8 cellular contexts compared by ENCODE assay signal in genomic region chr6:47308674-47309325, GRCh38. TPM values are rescaled to one million over a fixed set of nuclear protein-coding genes. Genes with fewer than 3 reads are reported as not detected.
A peak's percentile ranks its signal among the peaks of the same experiment; 100 is the strongest.
DNase-seq lines count a peak whose midpoint lies in the region; ATAC-seq and TF ChIP-seq lines count a peak whose summit lies in the region.

No MANE protein-coding gene starts in this region.

- H3K36me3 ChIP-seq in BLaER1 treated with 17β-estradiol and CSF1 and Interleukin-3, amounts not matched to agents 10 nM and 100 nM = peaks cover 0 to 8% (median 3%) of the 10 kb centered on the region in 11 experiments; a peak in 9 of 22 replicates
- peaks cover 5% of the 10 kb centered on the region; the same call in 1 of the 2 replicates for H3K36me3 ChIP-seq in HUES48 (ENCODE audit: control insufficient read depth, insufficient read depth, low read length)
- no peaks in the 10 kb centered on the region for H3K36me3 ChIP-seq in osteoblast (ENCODE audit: insufficient read depth, low read length)

- peak overlapping the region; percentile 74 to 94 (median 84) for H3K9ac ChIP-seq in BLaER1 treated with 17β-estradiol and CSF1 and Interleukin-3, amounts not matched to agents 10 nM and 100 nM
- peak overlapping the region; percentile 95 for H3K9ac ChIP-seq in HUES48 (ENCODE audit: low read depth, low read length)

- H3K4me1 ChIP-seq in BLaER1 treated with 17β-estradiol and CSF1 and Interleukin-3, amounts not matched to agents 10 nM and 100 nM = peaks cover 10 to 31% (median 20%) of the 10 kb centered on the region in 10 experiments; a peak in 19 of 20 replicates
- peaks cover 26% of the 10 kb centered on the region for H3K4me1 ChIP-seq in HUES48 (ENCODE audit: control insufficient read depth, insufficient read depth, low read length)
- peaks cover 7% of the 10 kb centered on the region for H3K4me1 ChIP-seq in osteoblast (ENCODE audit: insufficient read depth, low read length)

- no peaks in the 10 kb centered on the region for H3K79me2 ChIP-seq in osteoblast (ENCODE audit: insufficient read depth, low read length)

- DNase-seq in activated T-cell treated with anti-CD3 and anti-CD28 coated beads, Interleukin-2, amount 50 U/mL, for 48 hours = peak; percentile 33 to 43
- DNase-seq in glomerular visceral epithelial cell (ENCODE audit: extremely low spot score) = peak; percentile 41
- DNase-seq in osteoblast (ENCODE audit: insufficient read length, low spot score, missing footprints) = peak; percentile 83
- DNase-seq in SKM-1 (lab: John Stamatoyannopoulos, UW; ENCODE audit: unreplicated experiment) = no peak
- DNase-seq in pons (ENCODE audit: low spot score) = no peak

- H3K27ac ChIP-seq in BLaER1 treated with 17β-estradiol and CSF1 and Interleukin-3, amounts not matched to agents 10 nM and 100 nM = peak overlapping the region; percentile 50 to 91 (median 78); a peak in 20 of 22 replicates
- H3K27ac ChIP-seq in HUES48 (ENCODE audit: low read depth, low read length) (peak overlapping the region; percentile 82), osteoblast (ENCODE audit: low read depth, low read length) (no peak overlapping the region)

- H4K20me1 ChIP-seq in BLaER1 treated with 17β-estradiol and CSF1 and Interleukin-3, amounts not matched to agents 10 nM and 100 nM = peaks cover 0 to 55% (median 24%) of the 10 kb centered on the region in 11 experiments; a peak in 9 of 22 replicates
- no peaks in the 10 kb centered on the region for H4K20me1 ChIP-seq in osteoblast (ENCODE audit: insufficient read depth, low read length)

- peaks cover 0 to 16% (median 0%) of the 10 kb centered on the region in 11 experiments; a peak in 5 of 22 replicates for H3K27me3 ChIP-seq in BLaER1 treated with 17β-estradiol and CSF1 and Interleukin-3, amounts not matched to agents 10 nM and 100 nM
- H3K27me3 ChIP-seq in HUES48 (ENCODE audit: control insufficient read depth, insufficient read depth, low read length) (no peaks in the 10 kb centered on the region), osteoblast (ENCODE audit: insufficient read depth, low read length) (peaks cover 33% of the 10 kb centered on the region)

- H3K4me3 ChIP-seq in BLaER1 treated with 17β-estradiol and CSF1 and Interleukin-3, amounts not matched to agents 10 nM and 100 nM = peak overlapping the region; percentile 72 to 95 (median 88)
- H3K4me3 ChIP-seq in HUES48 (ENCODE audit: low read depth, low read length) (peak overlapping the region; percentile 92), osteoblast (ENCODE audit: insufficient read depth, low read length) (peak overlapping the region; percentile 79)

- peak overlapping the region; percentile 75 to 99 (median 93) for H3K4me2 ChIP-seq in BLaER1 treated with 17β-estradiol and CSF1 and Interleukin-3, amounts not matched to agents 10 nM and 100 nM
- H3K4me2 ChIP-seq in osteoblast (ENCODE audit: insufficient read depth, low read length) = peak overlapping the region; percentile 96

- peak; percentile 31 for ATAC-seq in GM18907 (IDR thresholded peaks at IDR 0.05; ENCODE audit: unreplicated experiment)

- H2AFZ ChIP-seq in osteoblast (ENCODE audit: low read length) = peak overlapping the region; percentile 91

- TF ChIP-seq CTCF in osteoblast (IDR thresholded peaks at IDR 0.05; ENCODE audit: extremely low read depth, low read depth, low read length) = no peak

- H3K9me3 ChIP-seq in BLaER1 treated with 17β-estradiol and CSF1 and Interleukin-3, amounts not matched to agents 10 nM and 100 nM (replicated peaks in 1 of 11) = peaks cover 0 to 8% (median 0%) of the 10 kb centered on the region in 11 experiments; a peak in 3 of 22 replicates
- H3K9me3 ChIP-seq in HUES48 (ENCODE audit: control insufficient read depth, insufficient read depth, low read length) (no peaks in the 10 kb centered on the region), osteoblast (ENCODE audit: low read depth, low read length) (no peaks in the 10 kb centered on the region)

RNA-seq across cellular contexts. Expression of gene TNFRSF21, which starts 0.9 kb away (rescaled TPM):
- 1.4 and 2.1 TPM in 2 replicates for total RNA-seq in osteoblast

Comparison
In these comparisons a context has a peak if more than half of its experiments do, and no peak if none do; other contexts are left out.
1. DNase-seq: peak in activated T-cell treated with anti-CD3 and anti-CD28 coated beads, Interleukin-2, amount 50 U/mL, for 48 hours (2 of 2), glomerular visceral epithelial cell (single experiment) and osteoblast (single experiment); none in SKM-1 (single experiment) and pons (single experiment).
2. Peak in every context shown above with its lines, with median percentiles within 50 percentile points of each other: H3K4me3 ChIP-seq.